ENCODE assay signal across 9 cellular contexts in the genomic region with DNA sequence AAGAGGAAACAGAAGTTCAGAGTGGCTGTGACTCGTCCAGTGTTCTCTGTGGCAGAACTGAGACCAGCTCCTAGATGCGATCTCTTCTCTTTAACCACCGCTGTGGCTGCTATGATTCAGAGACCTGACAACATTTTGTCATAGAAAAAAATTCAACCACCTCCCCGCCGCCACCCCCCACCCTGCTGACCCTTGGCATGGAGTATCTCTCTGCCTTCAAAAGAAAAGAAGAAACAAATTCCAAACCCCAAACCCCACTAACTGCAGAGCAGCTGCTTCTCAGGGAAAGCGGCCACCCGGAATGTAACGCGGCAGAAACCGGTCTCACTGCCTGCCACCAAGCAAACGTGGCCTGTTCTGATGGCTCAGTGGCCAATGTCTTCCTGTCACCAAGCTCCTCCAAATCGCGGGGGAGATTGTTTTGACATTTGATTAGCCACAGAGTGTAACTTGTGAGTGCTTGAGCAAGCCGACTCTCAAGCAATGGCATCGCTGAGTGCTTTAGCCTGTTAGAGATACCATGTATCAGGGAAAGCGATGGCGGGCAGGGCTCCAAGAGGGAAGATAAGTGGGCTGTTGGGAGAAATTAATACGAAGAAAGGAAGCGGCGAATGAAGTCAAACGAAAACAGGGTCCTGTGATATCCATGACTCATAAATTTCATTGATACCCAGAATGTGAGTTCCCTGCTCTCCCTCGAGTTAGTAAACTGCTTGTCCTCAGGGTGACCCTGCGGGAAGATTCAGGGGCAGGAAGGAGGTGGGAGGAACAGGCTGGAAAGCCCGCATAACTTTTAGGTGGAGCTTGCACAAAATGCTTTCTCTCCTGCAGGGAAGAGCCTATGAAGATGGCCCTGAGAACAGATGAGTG. TPM values are rescaled to one million over a fixed set of nuclear protein-coding genes. Genes with fewer than 3 reads are reported as not detected.
A peak's percentile ranks its signal among the peaks of the same experiment; 100 is the strongest.
DNase-seq lines count a peak whose midpoint lies in the region; ATAC-seq and TF ChIP-seq lines count a peak whose summit lies in the region.
"Had no signal": no experiment of that assay in that cellular context is flagged by ENCODE, and none has a peak within 500 bp of the region (broad histone marks: within the 10 kb centered on the region; RNA-seq: fewer than 3 reads in every experiment).

No MANE protein-coding gene starts in this region.

- DNase-seq in SIG-M5 treated with dmso at 0.1 percent for 504 hours (lab: John Stamatoyannopoulos, UW; ENCODE audit: unreplicated experiment): peak; percentile 55
- no peak for DNase-seq in SIG-M5 (lab: John Stamatoyannopoulos, UW)
- peak; percentile 31 for DNase-seq in activated CD8-positive, alpha-beta T cell treated with anti-CD3 and anti-CD28 coated beads, Interleukin-2, amount 10 ng/mL, durations not matched to agents 7 days and 5 days
- peak; percentile 94 for DNase-seq in iris pigment epithelial cell (ENCODE audit: low read depth)
- peak; percentile 19 to 70 for DNase-seq in stimulated activated CD8-positive, alpha-beta memory T cell treated with anti-CD3 and anti-CD28 coated beads, Interleukin-7, amount 100 ng/mL, for 48 hours (ENCODE audit: extremely low read depth in 1 of 2, low read depth in 1 of 2)
- DNase-seq in occipital lobe (lab: John Stamatoyannopoulos, UW): no peak
- no peak for DNase-seq in RWPE1 (ENCODE audit: low spot score)
- DNase-seq in NCI-H1694 treated with DMSO at 0.1 percent for 48 hours (lab: John Stamatoyannopoulos, UW): no peak
- DNase-seq: HFFc6 had no signal

- POLR2A ChIA-PET in activated CD8-positive, alpha-beta T cell treated with anti-CD3 and anti-CD28 coated beads, Interleukin-2, amount 10 ng/mL, durations not matched to agents 7 days and 5 days (lab: Charles Lee): interaction anchor here (0.8 to 1.0 kb wide), 3 partner anchors 9 to 46 kb away, joined by 3 read pairs; no protein-coding TSS in a partner anchor
- POLR2A ChIA-PET in RWPE1 (lab: Yijun Ruan, JAX; ENCODE audit: low non-redundant PET): no interaction called here

- CTCF ChIA-PET in activated CD8-positive, alpha-beta T cell treated with anti-CD3 and anti-CD28 coated beads, Interleukin-2, amount 10 ng/mL, durations not matched to agents 7 days and 5 days (lab: Charles Lee): interaction anchor here (1.0 kb wide), 1 partner anchor 324 kb away, joined by 3 read pairs; no protein-coding TSS in a partner anchor
- CTCF ChIA-PET in RWPE1 (lab: Yijun Ruan, JAX): interaction anchor here (0.7 to 1.1 kb wide), 2 partner anchors 443 to 462 kb away, joined by 3 to 4 read pairs; no protein-coding TSS in a partner anchor

- peak overlapping the region; percentile 48 for H3K27ac Mint-ChIP-seq in activated CD8-positive, alpha-beta T cell treated with anti-CD3 and anti-CD28 coated beads, Interleukin-2, amount 10 ng/mL, durations not matched to agents 7 days and 5 days
- H3K27ac Mint-ChIP-seq: HFFc6 had no signal

- no peaks in the 10 kb centered on the region for H3K9me3 Mint-ChIP-seq in activated CD8-positive, alpha-beta T cell treated with anti-CD3 and anti-CD28 coated beads, Interleukin-2, amount 10 ng/mL, durations not matched to agents 7 days and 5 days (ENCODE audit: insufficient read depth)
- H3K9me3 Mint-ChIP-seq: HFFc6 had no signal

- H3K36me3 Mint-ChIP-seq in activated CD8-positive, alpha-beta T cell treated with anti-CD3 and anti-CD28 coated beads, Interleukin-2, amount 10 ng/mL, durations not matched to agents 7 days and 5 days (ENCODE audit: low read depth): no peaks in the 10 kb centered on the region

- peak; percentile 52 for ATAC-seq in activated CD8-positive, alpha-beta T cell treated with anti-CD3 and anti-CD28 coated beads, Interleukin-2, amount 10 ng/mL, durations not matched to agents 7 days and 5 days

- H3K27me3 Mint-ChIP-seq in activated CD8-positive, alpha-beta T cell treated with anti-CD3 and anti-CD28 coated beads, Interleukin-2, amount 10 ng/mL, durations not matched to agents 7 days and 5 days (ENCODE audit: low read depth): peaks cover 34% of the 10 kb centered on the region

- no peak overlapping the region for H3K27ac ChIP-seq in RWPE1

- peaks cover 37% of the 10 kb centered on the region for H3K4me1 Mint-ChIP-seq in activated CD8-positive, alpha-beta T cell treated with anti-CD3 and anti-CD28 coated beads, Interleukin-2, amount 10 ng/mL, durations not matched to agents 7 days and 5 days (ENCODE audit: low read depth)

- TF ChIP-seq CTCF in RWPE1 (conservative IDR thresholded peaks at IDR 0.05; ENCODE audit: low read depth): no peak

- H3K4me3 Mint-ChIP-seq in activated CD8-positive, alpha-beta T cell treated with anti-CD3 and anti-CD28 coated beads, Interleukin-2, amount 10 ng/mL, durations not matched to agents 7 days and 5 days: no peak overlapping the region
- H3K4me3 Mint-ChIP-seq: HFFc6 had no signal

RNA-seq across cellular contexts. Expression of a gene that starts 44.8 kb away (rescaled TPM):
- 10 to 100 TPM; 64.0 to 71.1 TPM for total RNA-seq in activated CD8-positive, alpha-beta T cell treated with anti-CD3 and anti-CD28 coated beads, Interleukin-2, amount 10 ng/mL, durations not matched to agents 7 days and 5 days
- 79.4 TPM for total RNA-seq in occipital lobe

Comparison
In these comparisons a context has a peak if more than half of its experiments do, and no peak if none do; other contexts are left out.
1. DNase-seq: peak in SIG-M5 treated with dmso at 0.1 percent for 504 hours (single experiment), activated CD8-positive, alpha-beta T cell treated with anti-CD3 and anti-CD28 coated beads, Interleukin-2, amount 10 ng/mL, durations not matched to agents 7 days and 5 days (single experiment), iris pigment epithelial cell (single experiment) and stimulated activated CD8-positive, alpha-beta memory T cell treated with anti-CD3 and anti-CD28 coated beads, Interleukin-7, amount 100 ng/mL, for 48 hours (2 of 2); none in SIG-M5 (single experiment), occipital lobe (single experiment), RWPE1 (single experiment) and NCI-H1694 treated with DMSO at 0.1 percent for 48 hours (single experiment).